In genomic region chr10:32077896-32078295, GRCh38 we compare ENCODE assay signal across 14 cellular contexts. TPM values are rescaled to one million over a fixed set of nuclear protein-coding genes. Genes with fewer than 3 reads are reported as not detected.
DNase-seq lines count a peak whose midpoint lies in the region; FAIRE-seq and TF ChIP-seq lines count a peak whose summit lies in the region.
"Had no signal": no experiment of that assay in that cellular context is flagged by ENCODE, and none has a peak within 500 bp of the region (broad histone marks: within the 10 kb centered on the region; RNA-seq: fewer than 3 reads in every experiment).

No MANE protein-coding gene starts in this region.

- no peaks in the 10 kb centered on the region for H3K27me3 ChIP-seq in right atrium auricular region
- H3K27me3 ChIP-seq: ascending aorta had no signal

- no peak overlapping the region for H3K4me3 ChIP-seq in right atrium auricular region
- H3K4me3 ChIP-seq: ascending aorta, SK-N-MC had no signal

- no peak for TF ChIP-seq POLR2A in GM12892 (IDR thresholded peaks at IDR 0.05; ENCODE audit: low read depth, low read length)

- no peak overlapping the region for H3K27ac ChIP-seq in right atrium auricular region
- H3K27ac ChIP-seq: ascending aorta, SK-N-MC had no signal

- FAIRE-seq in GM12892 (lab: Jason Lieb, UNC) = no peak
- FAIRE-seq: G401.6 had no signal

- H3K9me3 ChIP-seq in right atrium auricular region = no peaks in the 10 kb centered on the region
- H3K9me3 ChIP-seq: ascending aorta had no signal

- TF ChIP-seq CTCF in right atrium auricular region (IDR thresholded peaks at IDR 0.05) = no peak

- peaks cover 0 to 6% of the 10 kb centered on the region in 2 donors for H3K4me1 ChIP-seq in right atrium auricular region
- H3K4me1 ChIP-seq: ascending aorta had no signal

- DNase-seq in HS-5 (ENCODE audit: low read depth) (peak; percentile 34), astrocyte of the hippocampus (ENCODE audit: low read depth, low spot score) (peak; percentile 70), right atrium auricular region (ENCODE audit: low spot score) (peak; percentile 72), stromal cell of bone marrow (ENCODE audit: low read depth) (peak; percentile 75), SIG-M5 (lab: John Stamatoyannopoulos, UW) (no peak), COR-L47 (lab: John Stamatoyannopoulos, UW) (no peak), NCI-H1105 treated with DMSO at 0.1 percent for 48 hours (lab: John Stamatoyannopoulos, UW) (no peak), GM12892 (ENCODE audit: insufficient read length) (no peak)
- DNase-seq: activated CD8-positive, alpha-beta T cell treated with anti-CD3 and anti-CD28 coated beads, Interleukin-2, amount 10 ng/mL, durations not matched to agents 7 days and 5 days; naive thymus-derived CD8-positive, alpha-beta T cell; stimulated activated CD4-positive, alpha-beta T cell treated with anti-CD3 and anti-CD28 coated beads, Interleukin-4, amount 100 ng/mL, for 1 hour had no signal

- H3K36me3 ChIP-seq in right atrium auricular region = no peaks in the 10 kb centered on the region
- H3K36me3 ChIP-seq: ascending aorta had no signal

RNA-seq across cellular contexts. Expression of gene KIF5B, which starts 21.7 kb away (rescaled TPM):
- total RNA-seq in right atrium auricular region = 100 to 1,000 TPM; 142 to 155 TPM
- polyA plus RNA-seq in GM12892 (2012; ENCODE audit: missing spikeins) = 32.3 TPM

Comparison
In these comparisons a context has a peak if more than half of its experiments do, and no peak if none do; other contexts are left out.
1. DNase-seq: peak in HS-5 (single experiment), astrocyte of the hippocampus (single experiment), right atrium auricular region (single experiment) and stromal cell of bone marrow (single experiment); none in SIG-M5 (single experiment), COR-L47 (single experiment), NCI-H1105 treated with DMSO at 0.1 percent for 48 hours (single experiment) and GM12892 (single experiment).